ENCODE assay signal across 1 cellular context in the genomic region with DNA sequence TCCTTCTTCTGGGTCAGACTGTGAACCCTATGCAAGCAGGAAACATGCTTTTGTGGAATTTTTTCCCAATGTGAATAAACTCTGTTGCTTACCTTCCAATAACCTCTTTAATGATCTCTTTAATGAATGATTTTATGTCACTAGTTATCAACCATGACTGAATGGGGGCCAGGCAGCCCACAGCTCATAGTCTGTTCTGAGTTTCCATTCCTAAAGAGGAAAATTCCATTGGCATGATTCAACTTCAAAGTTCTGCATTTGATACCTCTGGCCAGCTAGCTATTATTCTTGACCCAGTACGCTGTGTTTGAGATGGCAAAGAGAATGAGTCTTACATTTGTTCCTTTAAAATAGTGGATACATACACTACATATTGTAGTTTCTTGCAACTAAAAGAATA.
TF ChIP-seq lines count a peak whose summit lies in the region.

No MANE protein-coding gene starts in this region.

TF ChIP-seq in GM23338, 12 proteins besides CTCF, POLR2A, EP300 and RAD21:
- no peak for TF ChIP-seq STAT1 (IDR thresholded peaks at IDR 0.05; ENCODE audit: unreplicated experiment)
- no peak for TF ChIP-seq CREB1 (CRISPR knock-in tag; IDR thresholded peaks at IDR 0.05; ENCODE audit: low read depth)
- no peak for TF ChIP-seq JUNB (IDR thresholded peaks at IDR 0.05; ENCODE audit: unreplicated experiment)
- TF ChIP-seq EZH2phosphoT487 (IDR thresholded peaks at IDR 0.05; ENCODE audit: unreplicated experiment): no peak
- TF ChIP-seq POLR2AphosphoS5 (IDR thresholded peaks at IDR 0.05; ENCODE audit: low read depth): no peak
- TF ChIP-seq ZNF331 (CRISPR knock-in tag; IDR thresholded peaks at IDR 0.05; ENCODE audit: low read depth): no peak
- TF ChIP-seq, protein P1, sequence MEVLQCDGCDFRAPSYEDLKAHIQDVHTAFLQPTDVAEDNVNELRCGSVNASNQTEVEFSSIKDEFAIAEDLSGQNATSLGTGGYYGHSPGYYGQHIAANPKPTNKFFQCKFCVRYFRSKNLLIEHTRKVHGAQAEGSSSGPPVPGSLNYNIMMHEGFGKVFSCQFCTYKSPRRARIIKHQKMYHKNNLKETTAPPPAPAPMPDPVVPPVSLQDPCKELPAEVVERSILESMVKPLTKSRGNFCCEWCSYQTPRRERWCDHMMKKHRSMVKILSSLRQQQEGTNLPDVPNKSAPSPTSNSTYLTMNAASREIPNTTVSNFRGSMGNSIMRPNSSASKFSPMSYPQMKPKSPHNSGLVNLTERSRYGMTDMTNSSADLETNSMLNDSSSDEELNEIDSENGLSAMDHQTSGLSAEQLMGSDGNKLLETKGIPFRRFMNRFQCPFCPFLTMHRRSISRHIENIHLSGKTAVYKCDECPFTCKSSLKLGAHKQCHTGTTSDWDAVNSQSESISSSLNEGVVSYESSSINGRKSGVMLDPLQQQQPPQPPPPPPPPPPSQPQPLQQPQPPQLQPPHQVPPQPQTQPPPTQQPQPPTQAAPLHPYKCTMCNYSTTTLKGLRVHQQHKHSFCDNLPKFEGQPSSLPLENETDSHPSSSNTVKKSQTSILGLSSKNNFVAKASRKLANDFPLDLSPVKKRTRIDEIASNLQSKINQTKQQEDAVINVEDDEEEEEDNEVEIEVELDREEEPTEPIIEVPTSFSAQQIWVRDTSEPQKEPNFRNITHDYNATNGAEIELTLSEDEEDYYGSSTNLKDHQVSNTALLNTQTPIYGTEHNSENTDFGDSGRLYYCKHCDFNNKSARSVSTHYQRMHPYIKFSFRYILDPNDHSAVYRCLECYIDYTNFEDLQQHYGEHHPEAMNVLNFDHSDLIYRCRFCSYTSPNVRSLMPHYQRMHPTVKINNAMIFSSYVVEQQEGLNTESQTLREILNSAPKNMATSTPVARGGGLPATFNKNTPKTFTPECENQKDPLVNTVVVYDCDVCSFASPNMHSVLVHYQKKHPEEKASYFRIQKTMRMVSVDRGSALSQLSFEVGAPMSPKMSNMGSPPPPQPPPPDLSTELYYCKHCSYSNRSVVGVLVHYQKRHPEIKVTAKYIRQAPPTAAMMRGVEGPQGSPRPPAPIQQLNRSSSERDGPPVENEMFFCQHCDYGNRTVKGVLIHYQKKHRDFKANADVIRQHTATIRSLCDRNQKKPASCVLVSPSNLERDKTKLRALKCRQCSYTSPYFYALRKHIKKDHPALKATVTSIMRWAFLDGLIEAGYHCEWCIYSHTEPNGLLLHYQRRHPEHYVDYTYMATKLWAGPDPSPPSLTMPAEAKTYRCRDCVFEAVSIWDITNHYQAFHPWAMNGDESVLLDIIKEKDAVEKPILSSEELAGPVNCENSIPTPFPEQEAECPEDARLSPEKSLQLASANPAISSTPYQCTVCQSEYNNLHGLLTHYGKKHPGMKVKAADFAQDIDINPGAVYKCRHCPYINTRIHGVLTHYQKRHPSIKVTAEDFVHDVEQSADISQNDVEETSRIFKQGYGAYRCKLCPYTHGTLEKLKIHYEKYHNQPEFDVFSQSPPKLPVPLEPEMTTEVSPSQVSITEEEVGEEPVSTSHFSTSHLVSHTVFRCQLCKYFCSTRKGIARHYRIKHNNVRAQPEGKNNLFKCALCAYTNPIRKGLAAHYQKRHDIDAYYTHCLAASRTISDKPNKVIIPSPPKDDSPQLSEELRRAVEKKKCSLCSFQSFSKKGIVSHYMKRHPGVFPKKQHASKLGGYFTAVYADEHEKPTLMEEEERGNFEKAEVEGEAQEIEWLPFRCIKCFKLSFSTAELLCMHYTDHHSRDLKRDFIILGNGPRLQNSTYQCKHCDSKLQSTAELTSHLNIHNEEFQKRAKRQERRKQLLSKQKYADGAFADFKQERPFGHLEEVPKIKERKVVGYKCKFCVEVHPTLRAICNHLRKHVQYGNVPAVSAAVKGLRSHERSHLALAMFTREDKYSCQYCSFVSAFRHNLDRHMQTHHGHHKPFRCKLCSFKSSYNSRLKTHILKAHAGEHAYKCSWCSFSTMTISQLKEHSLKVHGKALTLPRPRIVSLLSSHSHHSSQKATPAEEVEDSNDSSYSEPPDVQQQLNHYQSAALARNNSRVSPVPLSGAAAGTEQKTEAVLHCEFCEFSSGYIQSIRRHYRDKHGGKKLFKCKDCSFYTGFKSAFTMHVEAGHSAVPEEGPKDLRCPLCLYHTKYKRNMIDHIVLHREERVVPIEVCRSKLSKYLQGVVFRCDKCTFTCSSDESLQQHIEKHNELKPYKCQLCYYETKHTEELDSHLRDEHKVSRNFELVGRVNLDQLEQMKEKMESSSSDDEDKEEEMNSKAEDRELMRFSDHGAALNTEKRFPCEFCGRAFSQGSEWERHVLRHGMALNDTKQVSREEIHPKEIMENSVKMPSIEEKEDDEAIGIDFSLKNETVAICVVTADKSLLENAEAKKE (CRISPR knock-in tag; IDR thresholded peaks at IDR 0.05): no peak
- TF ChIP-seq ETS1 (IDR thresholded peaks at IDR 0.05): no peak
- TF ChIP-seq, protein P2, sequence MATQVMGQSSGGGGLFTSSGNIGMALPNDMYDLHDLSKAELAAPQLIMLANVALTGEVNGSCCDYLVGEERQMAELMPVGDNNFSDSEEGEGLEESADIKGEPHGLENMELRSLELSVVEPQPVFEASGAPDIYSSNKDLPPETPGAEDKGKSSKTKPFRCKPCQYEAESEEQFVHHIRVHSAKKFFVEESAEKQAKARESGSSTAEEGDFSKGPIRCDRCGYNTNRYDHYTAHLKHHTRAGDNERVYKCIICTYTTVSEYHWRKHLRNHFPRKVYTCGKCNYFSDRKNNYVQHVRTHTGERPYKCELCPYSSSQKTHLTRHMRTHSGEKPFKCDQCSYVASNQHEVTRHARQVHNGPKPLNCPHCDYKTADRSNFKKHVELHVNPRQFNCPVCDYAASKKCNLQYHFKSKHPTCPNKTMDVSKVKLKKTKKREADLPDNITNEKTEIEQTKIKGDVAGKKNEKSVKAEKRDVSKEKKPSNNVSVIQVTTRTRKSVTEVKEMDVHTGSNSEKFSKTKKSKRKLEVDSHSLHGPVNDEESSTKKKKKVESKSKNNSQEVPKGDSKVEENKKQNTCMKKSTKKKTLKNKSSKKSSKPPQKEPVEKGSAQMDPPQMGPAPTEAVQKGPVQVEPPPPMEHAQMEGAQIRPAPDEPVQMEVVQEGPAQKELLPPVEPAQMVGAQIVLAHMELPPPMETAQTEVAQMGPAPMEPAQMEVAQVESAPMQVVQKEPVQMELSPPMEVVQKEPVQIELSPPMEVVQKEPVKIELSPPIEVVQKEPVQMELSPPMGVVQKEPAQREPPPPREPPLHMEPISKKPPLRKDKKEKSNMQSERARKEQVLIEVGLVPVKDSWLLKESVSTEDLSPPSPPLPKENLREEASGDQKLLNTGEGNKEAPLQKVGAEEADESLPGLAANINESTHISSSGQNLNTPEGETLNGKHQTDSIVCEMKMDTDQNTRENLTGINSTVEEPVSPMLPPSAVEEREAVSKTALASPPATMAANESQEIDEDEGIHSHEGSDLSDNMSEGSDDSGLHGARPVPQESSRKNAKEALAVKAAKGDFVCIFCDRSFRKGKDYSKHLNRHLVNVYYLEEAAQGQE (IDR thresholded peaks at IDR 0.05; ENCODE audit: unreplicated experiment): no peak
- TF ChIP-seq ZNF114 (CRISPR knock-in tag; IDR thresholded peaks at IDR 0.05): no peak
- TF ChIP-seq EZH2 (IDR thresholded peaks at IDR 0.05; ENCODE audit: low read depth, unreplicated experiment): no peak
- TF ChIP-seq NANOG (IDR thresholded peaks at IDR 0.05; ENCODE audit: borderline replicate concordance): no peak
